In the genomic region with DNA sequence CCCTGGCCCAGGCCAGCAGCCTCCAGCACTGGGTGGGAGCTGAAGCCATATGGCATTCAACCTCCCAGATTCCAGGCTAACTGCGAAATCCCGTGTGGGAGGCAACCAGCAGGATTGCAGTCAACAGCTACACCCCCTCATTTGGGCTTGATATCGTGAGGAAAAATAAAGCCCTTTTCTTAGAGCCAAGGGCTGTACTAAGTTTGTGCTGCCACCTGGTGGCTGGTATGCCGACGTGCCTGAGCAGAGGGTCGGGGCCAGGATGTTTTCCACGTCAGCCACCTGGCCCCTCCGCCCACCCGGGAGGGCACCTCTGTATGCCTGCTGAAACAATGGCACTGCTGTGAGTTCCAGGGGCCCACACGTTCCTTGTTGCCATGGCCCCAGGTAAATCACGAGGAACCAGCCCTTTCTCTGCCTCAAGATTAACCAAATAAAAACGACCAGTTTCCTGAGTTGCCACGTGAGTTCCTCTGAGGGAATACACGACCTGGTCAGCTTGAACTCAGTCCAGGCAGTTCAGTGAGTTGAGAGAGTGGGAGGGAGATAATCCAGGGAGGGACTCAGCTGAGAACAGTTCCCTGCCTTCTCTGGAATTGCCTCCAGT, we compare ENCODE assay signal across 1 cellular context.
TF ChIP-seq lines count a peak whose summit lies in the region.

No MANE protein-coding gene starts in this region.

TF ChIP-seq in HepG2, 621 proteins besides CTCF, POLR2A, EP300 and RAD21 (continued from another document and continues in another):
- TF ChIP-seq, protein P1, sequence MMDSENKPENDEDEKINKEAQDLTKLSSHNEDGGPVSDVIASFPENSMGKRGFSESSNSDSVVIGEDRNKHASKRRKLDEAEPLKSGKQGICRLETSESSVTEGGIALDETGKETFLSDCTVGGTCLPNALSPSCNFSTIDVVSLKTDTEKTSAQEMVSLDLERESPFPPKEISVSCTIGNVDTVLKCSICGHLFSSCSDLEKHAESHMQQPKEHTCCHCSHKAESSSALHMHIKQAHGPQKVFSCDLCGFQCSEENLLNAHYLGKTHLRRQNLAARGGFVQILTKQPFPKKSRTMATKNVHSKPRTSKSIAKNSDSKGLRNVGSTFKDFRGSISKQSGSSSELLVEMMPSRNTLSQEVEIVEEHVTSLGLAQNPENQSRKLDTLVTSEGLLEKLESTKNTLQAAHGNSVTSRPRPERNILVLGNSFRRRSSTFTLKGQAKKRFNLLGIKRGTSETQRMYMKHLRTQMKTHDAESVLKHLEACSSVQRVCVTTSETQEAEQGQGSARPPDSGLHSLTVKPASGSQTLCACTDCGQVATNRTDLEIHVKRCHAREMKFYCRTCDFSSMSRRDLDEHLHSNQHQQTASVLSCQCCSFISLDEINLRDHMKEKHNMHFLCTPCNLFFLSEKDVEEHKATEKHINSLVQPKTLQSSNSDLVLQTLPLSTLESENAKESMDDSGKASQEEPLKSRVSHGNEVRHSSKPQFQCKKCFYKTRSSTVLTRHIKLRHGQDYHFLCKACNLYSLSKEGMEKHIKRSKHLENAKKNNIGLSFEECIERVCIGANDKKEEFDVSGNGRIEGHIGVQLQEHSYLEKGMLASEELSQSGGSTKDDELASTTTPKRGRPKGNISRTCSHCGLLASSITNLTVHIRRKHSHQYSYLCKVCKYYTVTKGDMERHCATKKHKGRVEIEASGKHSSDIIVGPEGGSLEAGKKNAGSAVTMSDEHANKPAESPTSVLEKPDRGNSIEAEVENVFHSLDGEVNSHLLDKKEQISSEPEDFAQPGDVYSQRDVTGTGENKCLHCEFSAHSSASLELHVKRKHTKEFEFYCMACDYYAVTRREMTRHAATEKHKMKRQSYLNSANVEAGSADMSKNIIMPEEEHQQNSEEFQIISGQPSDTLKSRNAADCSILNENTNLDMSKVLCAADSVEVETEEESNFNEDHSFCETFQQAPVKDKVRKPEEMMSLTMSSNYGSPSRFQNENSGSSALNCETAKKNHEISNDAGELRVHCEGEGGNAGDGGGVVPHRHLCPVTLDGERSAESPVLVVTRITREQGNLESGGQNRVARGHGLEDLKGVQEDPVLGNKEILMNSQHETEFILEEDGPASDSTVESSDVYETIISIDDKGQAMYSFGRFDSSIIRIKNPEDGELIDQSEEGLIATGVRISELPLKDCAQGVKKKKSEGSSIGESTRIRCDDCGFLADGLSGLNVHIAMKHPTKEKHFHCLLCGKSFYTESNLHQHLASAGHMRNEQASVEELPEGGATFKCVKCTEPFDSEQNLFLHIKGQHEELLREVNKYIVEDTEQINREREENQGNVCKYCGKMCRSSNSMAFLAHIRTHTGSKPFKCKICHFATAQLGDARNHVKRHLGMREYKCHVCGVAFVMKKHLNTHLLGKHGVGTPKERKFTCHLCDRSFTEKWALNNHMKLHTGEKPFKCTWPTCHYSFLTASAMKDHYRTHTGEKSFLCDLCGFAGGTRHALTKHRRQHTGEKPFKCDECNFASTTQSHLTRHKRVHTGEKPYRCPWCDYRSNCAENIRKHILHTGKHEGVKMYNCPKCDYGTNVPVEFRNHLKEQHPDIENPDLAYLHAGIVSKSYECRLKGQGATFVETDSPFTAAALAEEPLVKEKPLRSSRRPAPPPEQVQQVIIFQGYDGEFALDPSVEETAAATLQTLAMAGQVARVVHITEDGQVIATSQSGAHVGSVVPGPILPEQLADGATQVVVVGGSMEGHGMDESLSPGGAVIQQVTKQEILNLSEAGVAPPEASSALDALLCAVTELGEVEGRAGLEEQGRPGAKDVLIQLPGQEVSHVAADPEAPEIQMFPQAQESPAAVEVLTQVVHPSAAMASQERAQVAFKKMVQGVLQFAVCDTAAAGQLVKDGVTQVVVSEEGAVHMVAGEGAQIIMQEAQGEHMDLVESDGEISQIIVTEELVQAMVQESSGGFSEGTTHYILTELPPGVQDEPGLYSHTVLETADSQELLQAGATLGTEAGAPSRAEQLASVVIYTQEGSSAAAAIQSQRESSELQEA (CRISPR knock-in tag; IDR thresholded peaks at IDR 0.05; ENCODE audit: not compliant biosample characterization), result peak; percentile 22
- TF ChIP-seq, protein P2, sequence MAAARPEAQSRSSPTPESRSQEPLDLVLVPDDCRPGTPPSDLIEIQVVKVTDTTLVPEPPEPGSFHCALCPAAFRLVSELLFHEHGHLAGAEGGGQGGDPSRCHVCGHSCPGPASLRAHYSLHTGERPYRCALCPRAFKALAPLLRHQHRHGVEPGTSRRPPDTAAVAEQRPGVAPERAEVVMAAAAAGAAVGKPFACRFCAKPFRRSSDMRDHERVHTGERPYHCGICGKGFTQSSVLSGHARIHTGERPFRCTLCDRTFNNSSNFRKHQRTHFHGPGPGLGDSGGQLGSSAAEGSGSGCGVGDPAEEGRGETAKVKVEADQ (CRISPR knock-in tag; IDR thresholded peaks at IDR 0.05; ENCODE audit: borderline replicate concordance), result no peak
- 0 out of 2 replicates have a peak, but pooled peaks have one; percentile 39 for TF ChIP-seq SIN3B (IDR thresholded peaks at IDR 0.05; ENCODE audit: low read length)
- TF ChIP-seq, protein P3, sequence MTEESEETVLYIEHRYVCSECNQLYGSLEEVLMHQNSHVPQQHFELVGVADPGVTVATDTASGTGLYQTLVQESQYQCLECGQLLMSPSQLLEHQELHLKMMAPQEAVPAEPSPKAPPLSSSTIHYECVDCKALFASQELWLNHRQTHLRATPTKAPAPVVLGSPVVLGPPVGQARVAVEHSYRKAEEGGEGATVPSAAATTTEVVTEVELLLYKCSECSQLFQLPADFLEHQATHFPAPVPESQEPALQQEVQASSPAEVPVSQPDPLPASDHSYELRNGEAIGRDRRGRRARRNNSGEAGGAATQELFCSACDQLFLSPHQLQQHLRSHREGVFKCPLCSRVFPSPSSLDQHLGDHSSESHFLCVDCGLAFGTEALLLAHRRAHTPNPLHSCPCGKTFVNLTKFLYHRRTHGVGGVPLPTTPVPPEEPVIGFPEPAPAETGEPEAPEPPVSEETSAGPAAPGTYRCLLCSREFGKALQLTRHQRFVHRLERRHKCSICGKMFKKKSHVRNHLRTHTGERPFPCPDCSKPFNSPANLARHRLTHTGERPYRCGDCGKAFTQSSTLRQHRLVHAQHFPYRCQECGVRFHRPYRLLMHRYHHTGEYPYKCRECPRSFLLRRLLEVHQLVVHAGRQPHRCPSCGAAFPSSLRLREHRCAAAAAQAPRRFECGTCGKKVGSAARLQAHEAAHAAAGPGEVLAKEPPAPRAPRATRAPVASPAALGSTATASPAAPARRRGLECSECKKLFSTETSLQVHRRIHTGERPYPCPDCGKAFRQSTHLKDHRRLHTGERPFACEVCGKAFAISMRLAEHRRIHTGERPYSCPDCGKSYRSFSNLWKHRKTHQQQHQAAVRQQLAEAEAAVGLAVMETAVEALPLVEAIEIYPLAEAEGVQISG (CRISPR knock-in tag; IDR thresholded peaks at IDR 0.05), result peak; percentile 38
- peak; percentile 24; the same call in 1 of the 2 replicates for TF ChIP-seq GATAD2A (CRISPR knock-in tag; IDR thresholded peaks at IDR 0.05)
- TF ChIP-seq TEAD2 (CRISPR knock-in tag; IDR thresholded peaks at IDR 0.05), result peak; percentile 59; the same call in 1 of the 2 replicates
- TF ChIP-seq ZFX (CRISPR knock-in tag; IDR thresholded peaks at IDR 0.05; ENCODE audit: low read depth), result peak; percentile 16; the same call in 1 of the 2 replicates
- TF ChIP-seq, protein P4, sequence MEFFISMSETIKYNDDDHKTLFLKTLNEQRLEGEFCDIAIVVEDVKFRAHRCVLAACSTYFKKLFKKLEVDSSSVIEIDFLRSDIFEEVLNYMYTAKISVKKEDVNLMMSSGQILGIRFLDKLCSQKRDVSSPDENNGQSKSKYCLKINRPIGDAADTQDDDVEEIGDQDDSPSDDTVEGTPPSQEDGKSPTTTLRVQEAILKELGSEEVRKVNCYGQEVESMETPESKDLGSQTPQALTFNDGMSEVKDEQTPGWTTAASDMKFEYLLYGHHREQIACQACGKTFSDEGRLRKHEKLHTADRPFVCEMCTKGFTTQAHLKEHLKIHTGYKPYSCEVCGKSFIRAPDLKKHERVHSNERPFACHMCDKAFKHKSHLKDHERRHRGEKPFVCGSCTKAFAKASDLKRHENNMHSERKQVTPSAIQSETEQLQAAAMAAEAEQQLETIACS (CRISPR knock-in tag; IDR thresholded peaks at IDR 0.05), result 0 out of 2 replicates have a peak, but pooled peaks have one; percentile 29
- 0 out of 2 replicates have a peak, but pooled peaks have one; percentile 23 for TF ChIP-seq ZMYM4 (CRISPR knock-in tag; IDR thresholded peaks at IDR 0.05)
- TF ChIP-seq GABPB1 (CRISPR knock-in tag; IDR thresholded peaks at IDR 0.05), result peak; percentile 23; the same call in 1 of the 2 replicates
- peak; percentile 76 for TF ChIP-seq STAG1 (CRISPR knock-in tag; IDR thresholded peaks at IDR 0.05)
- TF ChIP-seq NPAS2 (CRISPR knock-in tag; IDR thresholded peaks at IDR 0.05; ENCODE audit: borderline replicate concordance), result no peak
- TF ChIP-seq RFXAP (CRISPR knock-in tag; IDR thresholded peaks at IDR 0.05; ENCODE audit: borderline replicate concordance), result 0 out of 2 replicates have a peak, but pooled peaks have one; percentile 26
- no peak for TF ChIP-seq RELA (CRISPR knock-in tag; IDR thresholded peaks at IDR 0.05)
- TF ChIP-seq SP5 (CRISPR knock-in tag; IDR thresholded peaks at IDR 0.05; ENCODE audit: borderline replicate concordance, low read depth), result peak; percentile 42; the same call in 1 of the 2 replicates
- TF ChIP-seq ZNF484 (CRISPR knock-in tag; IDR thresholded peaks at IDR 0.05; ENCODE audit: borderline replicate concordance, low read depth), result no peak
- TF ChIP-seq, protein P5, sequence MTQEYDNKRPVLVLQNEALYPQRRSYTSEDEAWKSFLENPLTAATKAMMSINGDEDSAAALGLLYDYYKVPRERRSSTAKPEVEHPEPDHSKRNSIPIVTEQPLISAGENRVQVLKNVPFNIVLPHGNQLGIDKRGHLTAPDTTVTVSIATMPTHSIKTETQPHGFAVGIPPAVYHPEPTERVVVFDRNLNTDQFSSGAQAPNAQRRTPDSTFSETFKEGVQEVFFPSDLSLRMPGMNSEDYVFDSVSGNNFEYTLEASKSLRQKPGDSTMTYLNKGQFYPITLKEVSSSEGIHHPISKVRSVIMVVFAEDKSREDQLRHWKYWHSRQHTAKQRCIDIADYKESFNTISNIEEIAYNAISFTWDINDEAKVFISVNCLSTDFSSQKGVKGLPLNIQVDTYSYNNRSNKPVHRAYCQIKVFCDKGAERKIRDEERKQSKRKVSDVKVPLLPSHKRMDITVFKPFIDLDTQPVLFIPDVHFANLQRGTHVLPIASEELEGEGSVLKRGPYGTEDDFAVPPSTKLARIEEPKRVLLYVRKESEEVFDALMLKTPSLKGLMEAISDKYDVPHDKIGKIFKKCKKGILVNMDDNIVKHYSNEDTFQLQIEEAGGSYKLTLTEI (CRISPR knock-in tag; conservative IDR thresholded peaks at IDR 0.05), result no peak
- no peak for TF ChIP-seq RBM39 (IDR thresholded peaks at IDR 0.05; ENCODE audit: low read depth, low read length, poor library complexity, severe bottlenecking)
- peak; percentile 28; the same call in 1 of the 2 replicates for TF ChIP-seq ZBTB38 (CRISPR knock-in tag; IDR thresholded peaks at IDR 0.05)
- TF ChIP-seq, protein P6, sequence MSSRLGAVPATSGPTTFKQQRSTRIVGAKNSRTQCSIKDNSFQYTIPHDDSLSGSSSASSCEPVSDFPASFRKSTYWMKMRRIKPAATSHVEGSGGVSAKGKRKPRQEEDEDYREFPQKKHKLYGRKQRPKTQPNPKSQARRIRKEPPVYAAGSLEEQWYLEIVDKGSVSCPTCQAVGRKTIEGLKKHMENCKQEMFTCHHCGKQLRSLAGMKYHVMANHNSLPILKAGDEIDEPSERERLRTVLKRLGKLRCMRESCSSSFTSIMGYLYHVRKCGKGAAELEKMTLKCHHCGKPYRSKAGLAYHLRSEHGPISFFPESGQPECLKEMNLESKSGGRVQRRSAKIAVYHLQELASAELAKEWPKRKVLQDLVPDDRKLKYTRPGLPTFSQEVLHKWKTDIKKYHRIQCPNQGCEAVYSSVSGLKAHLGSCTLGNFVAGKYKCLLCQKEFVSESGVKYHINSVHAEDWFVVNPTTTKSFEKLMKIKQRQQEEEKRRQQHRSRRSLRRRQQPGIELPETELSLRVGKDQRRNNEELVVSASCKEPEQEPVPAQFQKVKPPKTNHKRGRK (CRISPR knock-in tag; IDR thresholded peaks at IDR 0.05), result no peak
- TF ChIP-seq GABPA (IDR thresholded peaks at IDR 0.05; ENCODE audit: low read depth, low read length), result no peak
- TF ChIP-seq GABPA (CRISPR knock-in tag; IDR thresholded peaks at IDR 0.05; ENCODE audit: low read depth), result no peak
- peak; percentile 62; the same call in 1 of the 2 replicates for TF ChIP-seq TBX2 (CRISPR knock-in tag; IDR thresholded peaks at IDR 0.05; ENCODE audit: borderline replicate concordance)
- TF ChIP-seq KDM2A (CRISPR knock-in tag; IDR thresholded peaks at IDR 0.05; ENCODE audit: borderline replicate concordance, low read depth), result peak; percentile 64
- TF ChIP-seq ZNF264 (CRISPR knock-in tag; IDR thresholded peaks at IDR 0.05), result peak; percentile 45; the same call in 1 of the 2 replicates
- TF ChIP-seq ZNF772 (CRISPR knock-in tag; IDR thresholded peaks at IDR 0.05), result peak; percentile 77
- TF ChIP-seq, protein P7, sequence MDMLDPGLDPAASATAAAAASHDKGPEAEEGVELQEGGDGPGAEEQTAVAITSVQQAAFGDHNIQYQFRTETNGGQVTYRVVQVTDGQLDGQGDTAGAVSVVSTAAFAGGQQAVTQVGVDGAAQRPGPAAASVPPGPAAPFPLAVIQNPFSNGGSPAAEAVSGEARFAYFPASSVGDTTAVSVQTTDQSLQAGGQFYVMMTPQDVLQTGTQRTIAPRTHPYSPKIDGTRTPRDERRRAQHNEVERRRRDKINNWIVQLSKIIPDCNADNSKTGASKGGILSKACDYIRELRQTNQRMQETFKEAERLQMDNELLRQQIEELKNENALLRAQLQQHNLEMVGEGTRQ (IDR thresholded peaks at IDR 0.05; ENCODE audit: low read depth, low read length), result no peak
- TF ChIP-seq, protein P7 (CRISPR knock-in tag; IDR thresholded peaks at IDR 0.05; ENCODE audit: borderline replicate concordance), result no peak
- TF ChIP-seq ARID2 (CRISPR knock-in tag; IDR thresholded peaks at IDR 0.05; ENCODE audit: borderline replicate concordance), result no peak
- peak; percentile 63 for TF ChIP-seq U2AF1 (optimal IDR thresholded peaks at IDR 0.05; ENCODE audit: low read depth, low read length)
- 0 out of 2 replicates have a peak, but pooled peaks have one; percentile 27 for TF ChIP-seq ZNF124 (CRISPR knock-in tag; IDR thresholded peaks at IDR 0.05)
- TF ChIP-seq, protein P8, sequence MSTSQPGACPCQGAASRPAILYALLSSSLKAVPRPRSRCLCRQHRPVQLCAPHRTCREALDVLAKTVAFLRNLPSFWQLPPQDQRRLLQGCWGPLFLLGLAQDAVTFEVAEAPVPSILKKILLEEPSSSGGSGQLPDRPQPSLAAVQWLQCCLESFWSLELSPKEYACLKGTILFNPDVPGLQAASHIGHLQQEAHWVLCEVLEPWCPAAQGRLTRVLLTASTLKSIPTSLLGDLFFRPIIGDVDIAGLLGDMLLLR (CRISPR knock-in tag; IDR thresholded peaks at IDR 0.05), result no peak
- peak; percentile 45; the same call in 1 of the 2 replicates for TF ChIP-seq MAZ (IDR thresholded peaks at IDR 0.05; ENCODE audit: borderline replicate concordance, low read depth, low read length)
- peak; percentile 66; the same call in 1 of the 2 replicates for TF ChIP-seq MAZ (CRISPR knock-in tag; IDR thresholded peaks at IDR 0.05; ENCODE audit: low read depth)
- TF ChIP-seq YEATS2 (CRISPR knock-in tag; IDR thresholded peaks at IDR 0.05; ENCODE audit: borderline replicate concordance), result no peak
